In genomic region chr4:123234966-123235365, GRCh38 we compare ENCODE assay signal across 22 cellular contexts.
DNase-seq lines count a peak whose midpoint lies in the region; ATAC-seq, FAIRE-seq and TF ChIP-seq lines count a peak whose summit lies in the region.
"Had no signal": no experiment of that assay in that cellular context is flagged by ENCODE, and none has a peak within 500 bp of the region (broad histone marks: within the 10 kb centered on the region; RNA-seq: fewer than 3 reads in every experiment).

No MANE protein-coding gene starts in this region.

- no peak overlapping the region for H3K56ac ChIP-seq in IMR-90 (ENCODE audit: extremely low read depth, insufficient read depth, low read length)

- H3K4me3 Mint-ChIP-seq in astrocyte (ENCODE audit: unreplicated experiment), result no peak overlapping the region
- no peak overlapping the region for H3K4me3 Mint-ChIP-seq in osteocyte (ENCODE audit: unreplicated experiment)
- H3K4me3 Mint-ChIP-seq: IgD-negative memory B cell had no signal

- H3K4me1 Mint-ChIP-seq in astrocyte (ENCODE audit: low read depth, unreplicated experiment) (peaks cover 45% of the 10 kb centered on the region), osteocyte (ENCODE audit: unreplicated experiment) (peaks cover 43% of the 10 kb centered on the region)

- TF ChIP-seq POLR2A in IMR-90 (IDR thresholded peaks at IDR 0.05; ENCODE audit: low read depth, low read length), result no peak

- H3K9me1 ChIP-seq in IMR-90 (ENCODE audit: insufficient read depth, low read length), result no peaks in the 10 kb centered on the region

- no peak overlapping the region for H2BK15ac ChIP-seq in IMR-90 (ENCODE audit: low read depth, low read length)

- dilution Hi-C loops in IMR-90 (cut with HindIII; ENCODE audit: low sequenced_read_pairs, unreplicated experiment), result no loop called here

- no peak for FAIRE-seq in astrocyte (lab: Jason Lieb, UNC)
- FAIRE-seq: A204.1, D721Med, GM12878 had no signal

- TF ChIP-seq CTCF in IMR-90 (conservative IDR thresholded peaks at IDR 0.05; ENCODE audit: low read depth, low read length), result no peak
- TF ChIP-seq CTCF in astrocyte (IDR thresholded peaks at IDR 0.05; ENCODE audit: insufficient read depth, low read depth, low read length), result no peak
- TF ChIP-seq CTCF in osteocyte (IDR thresholded peaks at IDR 0.05), result no peak
- no peak for TF ChIP-seq CTCF in GM10248 (IDR thresholded peaks at IDR 0.05; ENCODE audit: control extremely low read depth, extremely low read depth, low read depth, missing control alignments)

- no peak overlapping the region for H2BK20ac ChIP-seq in IMR-90 (ENCODE audit: low read depth, low read length)

- H3K27ac Mint-ChIP-seq in astrocyte (ENCODE audit: unreplicated experiment) (no peak overlapping the region), osteocyte (ENCODE audit: unreplicated experiment) (peak overlapping the region; percentile 39)
- H3K27ac Mint-ChIP-seq: IgD-negative memory B cell had no signal

- POLR2A ChIA-PET in IMR-90 (lab: Charles Lee; ENCODE audit: unreplicated experiment), result no interaction called here
- POLR2A ChIA-PET in GM10248 (lab: Yijun Ruan, JAX), result no interaction called here

- H2BK120ac ChIP-seq in IMR-90 (ENCODE audit: low read depth, low read length), result no peak overlapping the region; the same call in 1 of the 2 replicates

- H3K4me1 ChIP-seq in IMR-90 (ENCODE audit: control insufficient read depth, insufficient read depth, low read length), result peaks cover 14% of the 10 kb centered on the region
- peaks cover 7% of the 10 kb centered on the region for H3K4me1 ChIP-seq in astrocyte (ENCODE audit: insufficient read depth, low read length)
- H3K4me1 ChIP-seq: BE2C had no signal

- H3K36me3 ChIP-seq in IMR-90 (ENCODE audit: control insufficient read depth, insufficient read depth, low read length) (no peaks in the 10 kb centered on the region), astrocyte (ENCODE audit: insufficient read depth, low read length) (no peaks in the 10 kb centered on the region)
- H3K36me3 ChIP-seq: BE2C had no signal

- no peak overlapping the region for H3K4ac ChIP-seq in IMR-90 (ENCODE audit: low read depth, low read length)

- H3K4me2 ChIP-seq in IMR-90 (ENCODE audit: low read depth, low read length), result no peak overlapping the region
- peak overlapping the region; percentile 5 for H3K4me2 ChIP-seq in astrocyte (ENCODE audit: low read length)

- H3K9me3 Mint-ChIP-seq in astrocyte (ENCODE audit: unreplicated experiment) (no peaks in the 10 kb centered on the region), osteocyte (ENCODE audit: unreplicated experiment) (peaks cover 8% of the 10 kb centered on the region)

- ATAC-seq in IMR-90 (ENCODE audit: low read depth) (peak; percentile 64), GM21723 (IDR thresholded peaks at IDR 0.05; ENCODE audit: unreplicated experiment) (no peak)
- ATAC-seq: GM12878 had no signal

- H4K20me1 ChIP-seq in IMR-90 (ENCODE audit: insufficient read depth, low read length), result no peaks in the 10 kb centered on the region
- no peaks in the 10 kb centered on the region for H4K20me1 ChIP-seq in astrocyte (ENCODE audit: insufficient read depth, low read length)

- DNase-seq in EH (ENCODE audit: low read depth) (peak; percentile 59), IMR-90 (no peak), astrocyte (ENCODE audit: low read depth) (peak; percentile 22), osteocyte (ENCODE audit: extremely low spot score, unreplicated experiment) (no peak), NCI-H82 (lab: John Stamatoyannopoulos, UW) (no peak), amygdala (lab: John Stamatoyannopoulos, UW) (no peak), GM10248 (ENCODE audit: extremely low spot score) (no peak)
- DNase-seq: BE2C, DMS53, GOT3, NCI-H1105, NCI-H146, NCI-H2029, NCI-H526, RPMI8226, SHP77 had no signal

- H3K27me3 Mint-ChIP-seq in astrocyte (ENCODE audit: low read depth, unreplicated experiment), result no peaks in the 10 kb centered on the region
- no peaks in the 10 kb centered on the region for H3K27me3 Mint-ChIP-seq in osteocyte (ENCODE audit: unreplicated experiment)
- H3K27me3 Mint-ChIP-seq: IgD-negative memory B cell had no signal

- H3K4me3 ChIP-seq in IMR-90 (ENCODE audit: insufficient read depth, low read depth, low read length) (no peak overlapping the region), astrocyte (ENCODE audit: insufficient read depth, low read depth, low read length) (no peak overlapping the region)
- H3K4me3 ChIP-seq: GM12878, SK-N-MC had no signal

- no peaks in the 10 kb centered on the region for H3K79me2 ChIP-seq in astrocyte (ENCODE audit: insufficient read depth, low read length)

- TF ChIP-seq RAD21 in IMR-90 (IDR thresholded peaks at IDR 0.05; ENCODE audit: low read length), result no peak

- no peak overlapping the region for H2AK9ac ChIP-seq in IMR-90 (replicated peaks; ENCODE audit: low read depth, low read length, poor library complexity)

- no peak overlapping the region for H4K8ac ChIP-seq in IMR-90 (ENCODE audit: low read depth in 2 of 2, low read length in 2 of 2)

- H3K36me3 Mint-ChIP-seq in astrocyte (ENCODE audit: low read depth, unreplicated experiment) (no peaks in the 10 kb centered on the region), osteocyte (ENCODE audit: unreplicated experiment) (peaks cover 7% of the 10 kb centered on the region)

- H3K27me3 ChIP-seq in IMR-90 (ENCODE audit: control insufficient read depth, insufficient read depth, low read length) (no peaks in the 10 kb centered on the region), astrocyte (ENCODE audit: insufficient read depth, low read length) (no peaks in the 10 kb centered on the region)
- H3K27me3 ChIP-seq: BE2C had no signal

- 0 out of 4 replicates have a peak, but pooled peaks cover 0 to 4% of the 10 kb centered on the region in 2 experiments for H3K79me1 ChIP-seq in IMR-90 (ENCODE audit: low read depth in 1 of 2, low read length in 2 of 2)

- no peak overlapping the region for H3K14ac ChIP-seq in IMR-90 (replicated peaks; ENCODE audit: low read depth, low read length)

- H3K9ac ChIP-seq in IMR-90 (ENCODE audit: low read depth, low read length) (no peak overlapping the region), astrocyte (ENCODE audit: low read length) (no peak overlapping the region)

- H2AK5ac ChIP-seq in IMR-90 (ENCODE audit: low read depth, low read length), result no peak overlapping the region

- 0 out of 2 replicates have a peak overlapping the region, but pooled peaks have one; percentile 77 for H3K23ac ChIP-seq in IMR-90 (ENCODE audit: low read depth, low read length)

- H2BK5ac ChIP-seq in IMR-90 (ENCODE audit: low read depth, low read length, poor library complexity, severe bottlenecking), result peak overlapping the region; percentile 59

- no peak overlapping the region for H4K91ac ChIP-seq in IMR-90 (ENCODE audit: insufficient read depth, low read depth, low read length)

- BruUV-seq in IMR-90 (replicated peaks; lab: Mats Ljungman, UMichigan), result no TSS peak

- H2AFZ ChIP-seq in IMR-90 (replicated peaks; ENCODE audit: low read length, poor library complexity) (no peak overlapping the region), astrocyte (ENCODE audit: low read depth, low read length) (no peak overlapping the region)

- H3K18ac ChIP-seq in IMR-90 (ENCODE audit: low read depth, low read length), result no peak overlapping the region

- H3K9me3 ChIP-seq in IMR-90 (ENCODE audit: control insufficient read depth, insufficient read depth, low read length) (no peaks in the 10 kb centered on the region), astrocyte (ENCODE audit: insufficient read depth, low read depth, low read length) (no peaks in the 10 kb centered on the region)
- H3K9me3 ChIP-seq: BE2C had no signal

- no peak overlapping the region for H4K5ac ChIP-seq in IMR-90 (ENCODE audit: low read depth, low read length)

- in situ Hi-C loops in IMR-90 (cut with MboI; ENCODE audit: low sequenced_read_pairs), result no loop called here

- H3K27ac ChIP-seq in IMR-90 (ENCODE audit: insufficient read depth, low read length) (no peak overlapping the region), astrocyte (ENCODE audit: low read depth, low read length) (peak overlapping the region; percentile 25)
- H3K27ac ChIP-seq: SK-N-MC had no signal

- CTCF ChIA-PET in IMR-90 (lab: Yijun Ruan, JAX) (no interaction called here), GM10248 (lab: Yijun Ruan, JAX) (interaction anchor here (1.8 kb wide), 1 partner anchor 14 kb away, joined by 6 read pairs; no protein-coding TSS in a partner anchor)

- intact Hi-C loops in IMR-90 (cut with micrococcal nuclease), result no loop called here

TF ChIP-seq in IMR-90, 13 proteins besides CTCF, POLR2A, EP300 and RAD21 (continues in another document):
- no peak for TF ChIP-seq CHD1 (IDR thresholded peaks at IDR 0.05; ENCODE audit: low read depth, low read length)
- no peak for TF ChIP-seq USF2 (IDR thresholded peaks at IDR 0.05; ENCODE audit: low read depth, low read length)
- TF ChIP-seq RCOR1 (IDR thresholded peaks at IDR 0.05; ENCODE audit: insufficient replicate concordance, low read length), result no peak
- no peak for TF ChIP-seq NFE2L2 (IDR thresholded peaks at IDR 0.05; ENCODE audit: low read depth, low read length)
- TF ChIP-seq RFX5 (IDR thresholded peaks at IDR 0.05; ENCODE audit: low read depth, low read length), result no peak
- no peak for TF ChIP-seq BHLHE40 (IDR thresholded peaks at IDR 0.05; ENCODE audit: low read depth, low read length)
- no peak for TF ChIP-seq CEBPB (IDR thresholded peaks at IDR 0.05; ENCODE audit: low read depth, low read length)
- no peak for TF ChIP-seq SMC3 (IDR thresholded peaks at IDR 0.05; ENCODE audit: low read depth, low read length)
- TF ChIP-seq FOS (IDR thresholded peaks at IDR 0.05; ENCODE audit: low read depth, low read length), result no peak
- TF ChIP-seq MAZ (IDR thresholded peaks at IDR 0.05; ENCODE audit: borderline replicate concordance, low read depth, low read length), result no peak
- no peak for TF ChIP-seq ELK1 (IDR thresholded peaks at IDR 0.05; ENCODE audit: borderline replicate concordance, low read depth, low read length)
- no peak for TF ChIP-seq MXI1 (IDR thresholded peaks at IDR 0.05; ENCODE audit: borderline replicate concordance, low read depth, low read length)

Comparison
In these comparisons a context has a peak if more than half of its experiments do, and no peak if none do; other contexts are left out.
1. DNase-seq: peak in EH (single experiment) and astrocyte (single experiment); none in IMR-90 (single experiment), osteocyte (single experiment), NCI-H82 (single experiment), amygdala (0 of 56) and GM10248 (single experiment).